8 cellular contexts compared by ENCODE assay signal in genomic region chr3:69200384-69201068, GRCh38.
A peak's percentile ranks its signal among the peaks of the same experiment; 100 is the strongest.
DNase-seq lines count a peak whose midpoint lies in the region; ATAC-seq and FAIRE-seq lines count a peak whose summit lies in the region.

No MANE protein-coding gene starts in this region.

- FAIRE-seq in islet of Langerhans (lab: Jason Lieb, UNC) = peak; percentile 24

- no peak for ATAC-seq in GM19455 (IDR thresholded peaks at IDR 0.05; ENCODE audit: unreplicated experiment)

- peak; percentile 46 for DNase-seq in DMS 273 (lab: John Stamatoyannopoulos, UW; ENCODE audit: unreplicated experiment)
- DNase-seq in NCI-H748 (lab: John Stamatoyannopoulos, UW; ENCODE audit: unreplicated experiment) = peak; percentile 90
- peak; percentile 38 for DNase-seq in astrocyte of the hippocampus (ENCODE audit: low read depth, low spot score)
- peak; percentile 28 to 44 for DNase-seq in stimulated activated CD4-positive, alpha-beta T cell treated with anti-CD3 and anti-CD28 coated beads, Interleukin-1b, Interleukin-23, amount 100 ng/mL, for 4 hours (ENCODE audit: low read depth in 2 of 2)
- DNase-seq in effector CD8-positive, alpha-beta T cell (lab: John Stamatoyannopoulos, UW) = no peak
- DNase-seq in retina = no peak

Comparison
In these comparisons a context has a peak if more than half of its experiments do, and no peak if none do; other contexts are left out.
1. DNase-seq: peak in DMS 273 (single experiment), NCI-H748 (single experiment), astrocyte of the hippocampus (single experiment) and stimulated activated CD4-positive, alpha-beta T cell treated with anti-CD3 and anti-CD28 coated beads, Interleukin-1b, Interleukin-23, amount 100 ng/mL, for 4 hours (2 of 2); none in effector CD8-positive, alpha-beta T cell (single experiment) and retina (single experiment).